Comparison of ENCODE assay signal across 11 cellular contexts in the genomic region with DNA sequence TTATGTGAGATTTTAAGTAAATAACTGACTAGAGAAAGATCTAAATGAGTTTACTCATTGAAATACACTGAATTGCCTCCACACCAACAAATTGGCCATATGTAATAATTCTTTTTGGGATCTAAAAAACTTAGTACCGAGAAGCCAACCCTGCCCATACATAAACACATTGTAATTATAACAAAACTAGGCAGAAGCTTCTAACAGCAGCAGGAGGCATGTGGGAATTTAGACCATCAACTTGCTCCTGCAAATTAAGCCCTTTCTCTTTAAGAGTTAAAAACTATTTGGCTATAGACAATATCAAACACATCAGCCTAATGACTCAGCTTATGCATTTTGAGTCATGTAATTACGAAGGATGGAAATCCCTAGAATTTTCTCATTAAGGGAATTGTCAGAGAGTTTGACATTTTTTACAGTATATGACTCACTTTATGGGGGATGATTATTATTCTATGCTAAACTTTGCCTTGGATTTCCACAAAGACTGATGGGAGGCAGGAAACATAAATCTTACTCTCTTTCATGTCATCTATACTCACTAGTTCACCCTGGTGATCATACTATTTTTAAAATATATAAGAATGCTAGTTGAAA. TPM values are rescaled to one million over a fixed set of nuclear protein-coding genes. Genes with fewer than 3 reads are reported as not detected.
A peak's percentile ranks its signal among the peaks of the same experiment; 100 is the strongest.
DNase-seq lines count a peak whose midpoint lies in the region; ATAC-seq and TF ChIP-seq lines count a peak whose summit lies in the region.
"Had no signal": no experiment of that assay in that cellular context is flagged by ENCODE, and none has a peak within 500 bp of the region (broad histone marks: within the 10 kb centered on the region; RNA-seq: fewer than 3 reads in every experiment).

No MANE protein-coding gene starts in this region.

- in situ Hi-C loops in brain microvascular endothelial cell (cut with HindIII; ENCODE audit: low pct_ligation_motif_present, low sequenced_read_pairs) = no loop called here

- H3K4me1 ChIP-seq in CD8-positive, alpha-beta T cell (ENCODE audit: insufficient read depth, low read length) = peaks cover 55% of the 10 kb centered on the region

- H3K27ac ChIP-seq in CD8-positive, alpha-beta T cell (ENCODE audit: low read depth, low read length) = peak overlapping the region; percentile 97
- H3K27ac ChIP-seq in brain microvascular endothelial cell = peak overlapping the region; percentile 7

- POLR2A ChIA-PET in CD8-positive, alpha-beta T cell (lab: Charles Lee) = interaction anchor here (1.2 to 18.5 kb wide), 15 partner anchors 10 to 928 kb away, joined by 3 to 700 read pairs (median 33); a partner anchor contains a TSS

- H3K36me3 ChIP-seq in CD8-positive, alpha-beta T cell (ENCODE audit: insufficient read depth, low read length) = peaks cover 36% of the 10 kb centered on the region
- H3K36me3 ChIP-seq in brain microvascular endothelial cell (replicated peaks) = no peaks in the 10 kb centered on the region

- H3K4me1 Mint-ChIP-seq in CD8-positive, alpha-beta T cell (ENCODE audit: low read depth) = peaks cover 70% of the 10 kb centered on the region
- H3K4me1 Mint-ChIP-seq in natural killer cell = peaks cover 28 to 29% of the 10 kb centered on the region in 2 donors

- no peaks in the 10 kb centered on the region for H3K27me3 Mint-ChIP-seq in CD8-positive, alpha-beta T cell (ENCODE audit: low read depth)
- H3K27me3 Mint-ChIP-seq in natural killer cell (ENCODE audit: low read depth in 2 of 2) = peaks cover 0 to 3% of the 10 kb centered on the region in 2 donors

- ATAC-seq in CD8-positive, alpha-beta T cell = no peak
- ATAC-seq in natural killer cell = no peak
- no peak for ATAC-seq in GM19035 (IDR thresholded peaks at IDR 0.05; ENCODE audit: unreplicated experiment)
- no peak for ATAC-seq in GM18519 (IDR thresholded peaks at IDR 0.05; ENCODE audit: low FRiP score, unreplicated experiment)

- H3K9me3 ChIP-seq in CD8-positive, alpha-beta T cell (ENCODE audit: low read length) = no peaks in the 10 kb centered on the region

- CTCF ChIA-PET in CD8-positive, alpha-beta T cell (lab: Charles Lee) = interaction anchor here (1.3 to 10.5 kb wide), 13 partner anchors 8 to 206 kb away, joined by 4 to 144 read pairs (median 9); no protein-coding TSS in a partner anchor

- H3K4me3 Mint-ChIP-seq in CD8-positive, alpha-beta T cell = peak overlapping the region; percentile 92
- peak overlapping the region; percentile 10 for H3K4me3 Mint-ChIP-seq in natural killer cell

- DNase-seq in CD8-positive, alpha-beta T cell = peak in 1 of 7 experiments; percentile 8
- DNase-seq in M059J (ENCODE audit: low read depth) (peak; percentile 95), brain microvascular endothelial cell (no peak), natural killer cell (no peak), inferior parietal cortex (ENCODE audit: extremely low spot score) (no peak), NK-92 (lab: John Stamatoyannopoulos, UW; ENCODE audit: unreplicated experiment) (no peak)
- DNase-seq: activated effector memory CD4-positive, alpha-beta T cell treated with anti-CD3 and anti-CD28 coated beads, Interleukin-2, amount 50 U/mL, for 16 hours; left cardiac atrium; NCI-H446 treated with DMSO at 0.1 percent for 48 hours had no signal

- H3K27ac Mint-ChIP-seq in CD8-positive, alpha-beta T cell = peak overlapping the region; percentile 100
- H3K27ac Mint-ChIP-seq in natural killer cell = peak overlapping the region in 1 of 2 donors; percentile 15

- intact Hi-C loops in CD8-positive, alpha-beta T cell (cut with DNase I, micrococcal nuclease) = loop anchor here (1.0 to 5.0 kb wide), 6 partner anchors 13 to 240 kb away; a partner anchor contains a TSS
- intact Hi-C loops in natural killer cell (cut with micrococcal nuclease) = no loop called here

- no peaks in the 10 kb centered on the region for H3K27me3 ChIP-seq in CD8-positive, alpha-beta T cell (ENCODE audit: insufficient read depth, low read length)
- H3K27me3 ChIP-seq in brain microvascular endothelial cell (replicated peaks) = no peaks in the 10 kb centered on the region

- no peak for TF ChIP-seq CTCF in CD8-positive, alpha-beta T cell (IDR thresholded peaks at IDR 0.05)
- TF ChIP-seq CTCF in brain microvascular endothelial cell (IDR thresholded peaks at IDR 0.05; ENCODE audit: low read depth, low read length, missing control alignments) = no peak
- TF ChIP-seq CTCF in natural killer cell (IDR thresholded peaks at IDR 0.05) = no peak

- peak overlapping the region; percentile 80 for H3K4me3 ChIP-seq in CD8-positive, alpha-beta T cell (ENCODE audit: low read depth, low read length)
- no peak overlapping the region for H3K4me3 ChIP-seq in brain microvascular endothelial cell (ENCODE audit: low read depth, low read length)

- H3K9me3 Mint-ChIP-seq in CD8-positive, alpha-beta T cell = no peaks in the 10 kb centered on the region
- no peaks in the 10 kb centered on the region for H3K9me3 Mint-ChIP-seq in natural killer cell

- H3K36me3 Mint-ChIP-seq in CD8-positive, alpha-beta T cell = peaks cover 59% of the 10 kb centered on the region
- H3K36me3 Mint-ChIP-seq in natural killer cell = no peaks in the 10 kb centered on the region

RNA-seq across cellular contexts. Expression of a gene that starts 1.0 kb away (rescaled TPM):
- total RNA-seq in CD8-positive, alpha-beta T cell = 100 to 1,000 TPM; 287 to 310 TPM
- total RNA-seq in M059J (2014; rRNA removed; shearing (Covaris generic)) = 20.4 and 30.7 TPM in 2 replicates
- 10 to 100 TPM; 22.0 to 42.7 (median 30.4) TPM for total RNA-seq in natural killer cell
